Comparison of ENCODE assay signal across 23 cellular contexts in genomic region chr4:13511101-13511500, GRCh38. TPM values are rescaled to one million over a fixed set of nuclear protein-coding genes. Genes with fewer than 3 reads are reported as not detected.
DNase-seq lines count a peak whose midpoint lies in the region; ATAC-seq and TF ChIP-seq lines count a peak whose summit lies in the region.
"Had no signal": no experiment of that assay in that cellular context is flagged by ENCODE, and none has a peak within 500 bp of the region (broad histone marks: within the 10 kb centered on the region; RNA-seq: fewer than 3 reads in every experiment).

No MANE protein-coding gene starts in this region.

- POLR2A ChIA-PET in naive thymus-derived CD4-positive, alpha-beta T cell (lab: Charles Lee): interaction anchor here (0.8 kb wide), 1 partner anchor 11 kb away, joined by 4 read pairs; no protein-coding TSS in a partner anchor

- no peaks in the 10 kb centered on the region for H3K27me3 ChIP-seq in GM23338 (ENCODE audit: insufficient read depth)
- no peaks in the 10 kb centered on the region for H3K27me3 ChIP-seq in naive thymus-derived CD4-positive, alpha-beta T cell (ENCODE audit: control insufficient read depth in 2 of 2, insufficient read depth in 2 of 2, low read length in 2 of 2)

- H3K27me3 Mint-ChIP-seq in GM23338 (ENCODE audit: insufficient read depth, low read depth, poor library complexity): no peaks in the 10 kb centered on the region
- peaks cover 15 to 56% (median 37%) of the 10 kb centered on the region in 5 donors for H3K27me3 Mint-ChIP-seq in naive thymus-derived CD4-positive, alpha-beta T cell

- H3K9me3 ChIP-seq in naive thymus-derived CD4-positive, alpha-beta T cell (ENCODE audit: control insufficient read depth in 2 of 3, low read length in 3 of 3): no peaks in the 10 kb centered on the region

- 0 out of 2 replicates have a peak overlapping the region, but pooled peaks have one; percentile 33 for H3K4me2 ChIP-seq in GM23338

- H2AFZ ChIP-seq in GM23338: no peak overlapping the region

- intact Hi-C loops in naive thymus-derived CD4-positive, alpha-beta T cell (cut with micrococcal nuclease): no loop called here

- CTCF ChIA-PET in naive thymus-derived CD4-positive, alpha-beta T cell (lab: Charles Lee): no interaction called here

- H3K4me1 ChIP-seq in GM23338 (ENCODE audit: insufficient read depth): peaks cover 46% of the 10 kb centered on the region
- H3K4me1 ChIP-seq in naive thymus-derived CD4-positive, alpha-beta T cell (ENCODE audit: control insufficient read depth in 2 of 2, insufficient read depth in 2 of 2, low read length in 2 of 2): no peaks in the 10 kb centered on the region

- no peak for ATAC-seq in GM23338
- no peak for ATAC-seq in naive thymus-derived CD4-positive, alpha-beta T cell
- ATAC-seq: GM12878 had no signal

- no peak overlapping the region for H3K27ac ChIP-seq in GM23338 (ENCODE audit: low read depth)
- no peak overlapping the region for H3K27ac ChIP-seq in naive thymus-derived CD4-positive, alpha-beta T cell (ENCODE audit: low read depth, low read length)
- H3K27ac ChIP-seq: SK-N-MC had no signal

- no peak for TF ChIP-seq CTCF in GM23338 (conservative IDR thresholded peaks at IDR 0.05; ENCODE audit: low read depth in 2 of 2)

- H3K9me3 Mint-ChIP-seq in GM23338: peaks cover 11% of the 10 kb centered on the region
- peaks cover 0 to 4% (median 0%) of the 10 kb centered on the region in 11 donors for H3K9me3 Mint-ChIP-seq in naive thymus-derived CD4-positive, alpha-beta T cell
- H3K9me3 Mint-ChIP-seq: CD4-positive, CD25-positive, alpha-beta regulatory T cell had no signal

- no peak overlapping the region for H3K4me3 ChIP-seq in GM23338
- H3K4me3 ChIP-seq in naive thymus-derived CD4-positive, alpha-beta T cell (ENCODE audit: low read length): no peak overlapping the region
- H3K4me3 ChIP-seq: GM12878, SK-N-MC had no signal

- no peak overlapping the region for H3K27ac Mint-ChIP-seq in GM23338
- no peak overlapping the region for H3K27ac Mint-ChIP-seq in naive thymus-derived CD4-positive, alpha-beta T cell
- H3K27ac Mint-ChIP-seq: CD4-positive, CD25-positive, alpha-beta regulatory T cell had no signal

- H4K20me1 ChIP-seq in GM23338 (replicated peaks; ENCODE audit: insufficient read depth): no peaks in the 10 kb centered on the region

- peaks cover 52% of the 10 kb centered on the region for H3K4me1 Mint-ChIP-seq in GM23338
- H3K4me1 Mint-ChIP-seq in naive thymus-derived CD4-positive, alpha-beta T cell: no peaks in the 10 kb centered on the region
- H3K4me1 Mint-ChIP-seq: CD4-positive, CD25-positive, alpha-beta regulatory T cell had no signal

- peaks cover 10% of the 10 kb centered on the region for H3K36me3 Mint-ChIP-seq in GM23338 (ENCODE audit: low read depth)
- H3K36me3 Mint-ChIP-seq in naive thymus-derived CD4-positive, alpha-beta T cell: peaks cover 0 to 4% (median 0%) of the 10 kb centered on the region in 5 donors
- H3K36me3 Mint-ChIP-seq: CD4-positive, CD25-positive, alpha-beta regulatory T cell had no signal

- H3K36me3 ChIP-seq in GM23338 (ENCODE audit: insufficient read depth): no peaks in the 10 kb centered on the region
- H3K36me3 ChIP-seq in naive thymus-derived CD4-positive, alpha-beta T cell (ENCODE audit: control insufficient read depth in 2 of 3, insufficient read depth in 3 of 3, low read length in 3 of 3): no peaks in the 10 kb centered on the region

- no peaks in the 10 kb centered on the region for H3F3A ChIP-seq in GM23338 (replicated peaks; ENCODE audit: low read depth)

- no peak overlapping the region for H3K4me3 Mint-ChIP-seq in GM23338
- H3K4me3 Mint-ChIP-seq in naive thymus-derived CD4-positive, alpha-beta T cell: no peak overlapping the region
- H3K4me3 Mint-ChIP-seq: CD4-positive, CD25-positive, alpha-beta regulatory T cell had no signal

- DNase-seq in GM23338 (ENCODE audit: low spot score) (no peak), M059J (ENCODE audit: low read depth) (peak; percentile 51), amniotic epithelial cell (ENCODE audit: low read depth) (peak; percentile 22), renal cortical epithelial cell (ENCODE audit: low read depth) (peak; percentile 42), GF-D8 (lab: John Stamatoyannopoulos, UW) (no peak), NCI-H2081 (lab: John Stamatoyannopoulos, UW) (no peak)
- DNase-seq in naive thymus-derived CD4-positive, alpha-beta T cell: no peak
- DNase-seq: CD4-positive, CD25-positive, alpha-beta regulatory T cell; COR-L47; DMS79; GOT3; Kasumi-1; NCI-H1092 treated with DMSO at 0.1 percent for 48 hours; NCI-H146; NCI-H2029; NCI-H2171; NCI-H524 treated with DMSO at 0.1 percent for 48 hours; NCI-H82; RPMI8226; SHP77; SW 1271 had no signal

- no peaks in the 10 kb centered on the region for H3K79me2 ChIP-seq in GM23338 (replicated peaks; ENCODE audit: insufficient read depth)

- no peaks in the 10 kb centered on the region for H3K9me2 ChIP-seq in GM23338 (ENCODE audit: insufficient read depth)

TF ChIP-seq in GM23338, 12 proteins besides CTCF, POLR2A, EP300 and RAD21 (continues in another document):
- no peak for TF ChIP-seq CREB1 (CRISPR knock-in tag; IDR thresholded peaks at IDR 0.05; ENCODE audit: low read depth)
- TF ChIP-seq POLR2AphosphoS5 (IDR thresholded peaks at IDR 0.05; ENCODE audit: low read depth): no peak
- TF ChIP-seq EZH2 (IDR thresholded peaks at IDR 0.05; ENCODE audit: low read depth, unreplicated experiment): no peak
- no peak for TF ChIP-seq REST (IDR thresholded peaks at IDR 0.05; ENCODE audit: unreplicated experiment)
- TF ChIP-seq ZNF114 (CRISPR knock-in tag; IDR thresholded peaks at IDR 0.05): no peak
- TF ChIP-seq ETS1 (IDR thresholded peaks at IDR 0.05): no peak
- TF ChIP-seq JUNB (IDR thresholded peaks at IDR 0.05; ENCODE audit: unreplicated experiment): no peak

RNA-seq across cellular contexts. Expression of gene RAB28, which starts 27.0 kb away (rescaled TPM):
- total RNA-seq in GM23338 (2014; rRNA removed; shearing (Covaris generic)): 23.9 and 35.9 TPM in 2 replicates
- 13.8 and 15.3 TPM in 2 replicates for polyA plus RNA-seq in GM23338 (2016; fragmentation: Nextera tagmentation; extraction: Ambion mirVana)
- total RNA-seq in M059J (2014; rRNA removed; shearing (Covaris generic)): 28.5 and 40.2 TPM in 2 replicates
- 15.1 and 18.7 TPM in 2 replicates for total RNA-seq in renal cortical epithelial cell
- total RNA-seq in naive thymus-derived CD4-positive, alpha-beta T cell: 10 to 100 TPM in 3 of 5 experiments, 1 to 10 TPM in 2; 8.0 to 16.1 (median 14.0) TPM
- 10 to 100 TPM; 11.0 to 14.8 TPM for polyA plus RNA-seq in naive thymus-derived CD4-positive, alpha-beta T cell

RNA-seq across cellular contexts. Expression of gene NKX3-2, which starts 33.2 kb away (rescaled TPM):
- total RNA-seq in GM23338 (2014; rRNA removed; shearing (Covaris generic)): 0.14 TPM in 1 of 2 replicates, not detected in the other
- polyA plus RNA-seq in GM23338 (2016; fragmentation: Nextera tagmentation; extraction: Ambion mirVana): not detected in 2 replicates
- 1.6 and 2.6 TPM in 2 replicates for total RNA-seq in M059J (2014; rRNA removed; shearing (Covaris generic))
- total RNA-seq in renal cortical epithelial cell: not detected in 2 replicates
- total RNA-seq in naive thymus-derived CD4-positive, alpha-beta T cell: not detected
- not detected for polyA plus RNA-seq in naive thymus-derived CD4-positive, alpha-beta T cell
- total RNA-seq: CD4-positive, CD25-positive, alpha-beta regulatory T cell; GM12878 had no signal
- polyA plus RNA-seq: CD4-positive, CD25-positive, alpha-beta regulatory T cell; GM12878 had no signal

Comparison
In these comparisons a context has a peak if more than half of its experiments do, and no peak if none do; other contexts are left out.
1. DNase-seq: peak in M059J (single experiment), amniotic epithelial cell (single experiment) and renal cortical epithelial cell (single experiment); none in GM23338 (single experiment), naive thymus-derived CD4-positive, alpha-beta T cell (0 of 9), GF-D8 (single experiment) and NCI-H2081 (0 of 2).